In genomic region chrX:72942272-72942671, GRCh38 we compare ENCODE assay signal across 13 cellular contexts. TPM values are rescaled to one million over a fixed set of nuclear protein-coding genes. Genes with fewer than 3 reads are reported as not detected.
DNase-seq lines count a peak whose midpoint lies in the region; ATAC-seq, FAIRE-seq and TF ChIP-seq lines count a peak whose summit lies in the region.
"Not testable (repeated sequence)": the region's sequence is repeated elsewhere in the genome, so short reads cannot be mapped to it uniquely, and the experiment has no call there.
"Had no signal": no experiment of that assay in that cellular context is flagged by ENCODE, and none has a peak within 500 bp of the region (broad histone marks: within the 10 kb centered on the region; RNA-seq: fewer than 3 reads in every experiment).

No MANE protein-coding gene starts in this region.

- not testable (repeated sequence) for H2AK5ac ChIP-seq in H1 (ENCODE audit: low read depth, low read length)

- H2AFZ ChIP-seq in GM23338; H1 (ENCODE audit: low read length): not testable (repeated sequence)

- H3K9me2 ChIP-seq in GM23338 (ENCODE audit: insufficient read depth) = not testable (repeated sequence)

- no CpG with 5 or more reads among the region's 6 CpGs for WGBS in H1 (ENCODE audit: extremely low coverage in 1 of 2, insufficient coverage in 1 of 2, insufficient read length in 1 of 2, insufficient replicate concordance in 2 of 2, low coverage in 1 of 2, low lambda C conversion rate in 2 of 2, missing lambda C conversion rate in 1 of 2), 2 experiments

- H3K27me3 ChIP-seq in GM23338 (ENCODE audit: insufficient read depth); H1 (replicated peaks in 1 of 4; ENCODE audit: control insufficient read depth in 3 of 4, extremely low read depth in 1 of 4, insufficient read depth in 3 of 4, low read length in 3 of 4); foreskin keratinocyte; upper lobe of right lung: not testable (repeated sequence)

- H4K5ac ChIP-seq in H1 (ENCODE audit: insufficient read length, low read depth, low read length) = not testable (repeated sequence)

- not testable (repeated sequence) for TF ChIP-seq CTCF in D721Med (IDR thresholded peaks at IDR 0.05; ENCODE audit: insufficient read depth, missing control alignments); GM23338 (conservative IDR thresholded peaks at IDR 0.05; ENCODE audit: low read depth in 2 of 2); H1 (IDR thresholded peaks at IDR 0.05; ENCODE audit: control extremely low read depth in 1 of 3, insufficient read depth in 1 of 3, low read depth in 1 of 3, low read length in 3 of 3); foreskin keratinocyte (conservative IDR thresholded peaks at IDR 0.05); mucosa of descending colon (IDR thresholded peaks at IDR 0.05); upper lobe of right lung (IDR thresholded peaks at IDR 0.05)

- H2BK15ac ChIP-seq in H1 (ENCODE audit: low read length) = not testable (repeated sequence)

- not testable (repeated sequence) for TF ChIP-seq RAD21 in H1 (IDR thresholded peaks at IDR 0.05 in 1 of 2, conservative IDR thresholded peaks at IDR 0.05 in 1 of 2; ENCODE audit: low read depth in 2 of 2, low read length in 2 of 2)

- H4K91ac ChIP-seq in H1 (replicated peaks; ENCODE audit: insufficient read length, low read length) = not testable (repeated sequence)

- H2BK20ac ChIP-seq in H1 (ENCODE audit: low read length) = not testable (repeated sequence)

- H3K27ac ChIP-seq in GM23338 (ENCODE audit: low read depth); H1 (ENCODE audit: low read depth, low read length); foreskin keratinocyte; upper lobe of right lung: not testable (repeated sequence)

- not testable (repeated sequence) for H3K18ac ChIP-seq in H1 (ENCODE audit: extremely low read depth, low read length)

- H3K9me3 ChIP-seq in H1 (ENCODE audit: insufficient read depth in 2 of 2, low read depth in 1 of 2, low read length in 1 of 2); mucosa of descending colon; upper lobe of right lung: not testable (repeated sequence)

- H3K4me2 ChIP-seq in GM23338; H1 (ENCODE audit: insufficient read depth in 1 of 2, low read depth in 2 of 2, low read length in 2 of 2): not testable (repeated sequence)

- not testable (repeated sequence) for H3K79me1 ChIP-seq in H1 (ENCODE audit: low read depth, low read length)

- TF ChIP-seq POLR2A in H1 (IDR thresholded peaks at IDR 0.05; ENCODE audit: control extremely low read depth in 1 of 2, low read depth in 2 of 2, low read length in 2 of 2) = not testable (repeated sequence)

- H3K9ac ChIP-seq in H1 (replicated peaks in 1 of 4; ENCODE audit: extremely low read depth in 1 of 4, low read depth in 3 of 4, low read length in 3 of 4) = not testable (repeated sequence)

- not testable (repeated sequence) for H3K9me3 Mint-ChIP-seq in GM23338

- not testable (repeated sequence) for H3K23me2 ChIP-seq in H1 (ENCODE audit: low read depth, low read length)

- not testable (repeated sequence) for H3K4me1 ChIP-seq in GM23338 (ENCODE audit: insufficient read depth); H1 (replicated peaks in 1 of 4; ENCODE audit: control insufficient read depth in 3 of 4, insufficient read depth in 4 of 4, low read length in 3 of 4); foreskin keratinocyte; mucosa of descending colon (ENCODE audit: low read depth); upper lobe of right lung

- not testable (repeated sequence) for H3F3A ChIP-seq in GM23338 (replicated peaks; ENCODE audit: low read depth)

- not testable (repeated sequence) for H3K27ac Mint-ChIP-seq in GM23338

- not testable (repeated sequence) for H3K36me3 ChIP-seq in GM23338 (ENCODE audit: insufficient read depth); H1 (ENCODE audit: control insufficient read depth in 2 of 4, insufficient read depth in 4 of 4, low read length in 3 of 4); mucosa of descending colon (ENCODE audit: low read depth); upper lobe of right lung

- intact Hi-C loops in mucosa of descending colon (cut with DNase I, micrococcal nuclease); upper lobe of right lung (cut with DNase I): not testable (repeated sequence)

- ATAC-seq in GM23338 = peak; percentile 20
- ATAC-seq in SK-N-SH treated with all-trans-retinoic acid at 6 μM for 48 hours = peak; percentile 48; the same call in 2 of the 3 replicates
- ATAC-seq in foreskin keratinocyte = peak; percentile 36
- ATAC-seq in mucosa of descending colon = peak; percentile 29
- peak; percentile 30 for ATAC-seq in upper lobe of right lung

- H3K36me3 Mint-ChIP-seq in GM23338 (ENCODE audit: low read depth) = not testable (repeated sequence)

- not testable (repeated sequence) for H3K4me1 Mint-ChIP-seq in GM23338

- not testable (repeated sequence) for H2BK12ac ChIP-seq in H1 (ENCODE audit: low read depth, low read length)

- not testable (repeated sequence) for H3K27me3 Mint-ChIP-seq in GM23338 (ENCODE audit: insufficient read depth, low read depth, poor library complexity)

- not testable (repeated sequence) for H2BK120ac ChIP-seq in H1 (replicated peaks; ENCODE audit: low read depth, low read length)

- not testable (repeated sequence) for H4K8ac ChIP-seq in H1 (ENCODE audit: extremely low read depth, insufficient read depth, low read length)

- H3K23ac ChIP-seq in H1 (ENCODE audit: insufficient read length) = not testable (repeated sequence)

- not testable (repeated sequence) for H3K4ac ChIP-seq in H1 (replicated peaks; ENCODE audit: insufficient read length, low read depth, low read length)

- H4K20me1 ChIP-seq in GM23338 (replicated peaks; ENCODE audit: insufficient read depth); H1 (replicated peaks in 1 of 2; ENCODE audit: control insufficient read depth in 1 of 2, insufficient read depth in 2 of 2, low read length in 2 of 2): not testable (repeated sequence)

- not testable (repeated sequence) for H3K14ac ChIP-seq in H1 (ENCODE audit: insufficient read length)

- POLR2A ChIA-PET in H1 (lab: Charles Lee; ENCODE audit: partially characterized antibody) = not testable (repeated sequence)

- CTCF ChIA-PET in H1 (lab: Charles Lee; ENCODE audit: partially characterized antibody) = not testable (repeated sequence)

- not testable (repeated sequence) for H3K4me3 ChIP-seq in GM23338; H1 (ENCODE audit: extremely low read depth in 1 of 4, insufficient read depth in 2 of 4, low read depth in 3 of 4, low read length in 4 of 4); mucosa of descending colon; upper lobe of right lung

- not testable (repeated sequence) for H2BK5ac ChIP-seq in H1 (ENCODE audit: low read depth, low read length)

- not testable (repeated sequence) for H3K56ac ChIP-seq in H1 (replicated peaks; ENCODE audit: insufficient read length, low read depth, low read length)

- not testable (repeated sequence) for H3K79me2 ChIP-seq in GM23338 (replicated peaks; ENCODE audit: insufficient read depth); H1 (ENCODE audit: control insufficient read depth in 1 of 2, insufficient read depth in 2 of 2, low read length in 2 of 2)

- FAIRE-seq in D721Med (lab: Jason Lieb, UNC) (peak; percentile 56), H1 (lab: Jason Lieb, UNC) (peak; percentile 93)

- DNase-seq in D721Med (ENCODE audit: insufficient read length, low spot score); GM23338 (ENCODE audit: low spot score); H1 (ENCODE audit: low read depth in 1 of 2, low spot score in 2 of 2); foreskin keratinocyte; mucosa of descending colon; upper lobe of right lung: not testable (repeated sequence)

- H3K4me3 Mint-ChIP-seq in GM23338 = not testable (repeated sequence)

- TF ChIP-seq EP300 in H1 (IDR thresholded peaks at IDR 0.05; ENCODE audit: borderline replicate concordance in 1 of 2, low read depth in 2 of 2, low read length in 2 of 2) = not testable (repeated sequence)

RNA-seq across cellular contexts. Expression of gene DMRTC1, which starts 1.4 kb away (rescaled TPM):
- not detected in 2 replicates for total RNA-seq in GM23338 (2014; rRNA removed; shearing (Covaris generic))
- not detected in 2 replicates for polyA plus RNA-seq in GM23338 (2016; fragmentation: Nextera tagmentation; extraction: Ambion mirVana)
- total RNA-seq in H1 (2021; fragmentation: NEBNext Ultra II Directional; extraction: Animal tissue kit (Norgen Biotek cat#: 25700)) = not detected in 2 replicates
- not detected in 2 replicates for polyA plus RNA-seq in H1 (2011; rRNA removed)
- not detected for polyA plus RNA-seq in H1 (2011; cell fraction: cytosol; rRNA removed)
- not detected for polyA plus RNA-seq in H1 (2011; cell fraction: nucleus; rRNA removed)
- polyA plus RNA-seq in H1 (2012, experiment 1 of 2) = 0.13 TPM in 1 of 4 replicates, not detected in the others
- polyA plus RNA-seq in H1 (2012, experiment 2 of 2) = not detected
- not detected for polyA plus RNA-seq in H1 (2013, experiment 1 of 2)
- not detected for polyA plus RNA-seq in H1 (2013, experiment 2 of 2)
- polyA minus RNA-seq in H1 (2011; rRNA and poly(A)+ RNA removed) = not detected in 2 replicates
- polyA minus RNA-seq in H1 (2011; cell fraction: cytosol; rRNA and poly(A)+ RNA removed) = not detected
- not detected for polyA minus RNA-seq in H1 (2011; cell fraction: nucleus; rRNA and poly(A)+ RNA removed)
- total RNA-seq in foreskin keratinocyte = not detected in 2 replicates
- not detected in 2 replicates for polyA plus RNA-seq in foreskin keratinocyte
- not detected for total RNA-seq in mucosa of descending colon
- 0.61 TPM for total RNA-seq in upper lobe of right lung
- total RNA-seq: A673, Calu3, GM12878, H7 had no signal
- polyA plus RNA-seq: BJ had no signal

RNA-seq across cellular contexts. Expression of gene FAM236A, which starts 4.3 kb away (rescaled TPM):
- not detected in 2 replicates for total RNA-seq in GM23338 (2014; rRNA removed; shearing (Covaris generic))
- not detected in 2 replicates for polyA plus RNA-seq in GM23338 (2016; fragmentation: Nextera tagmentation; extraction: Ambion mirVana)
- not detected in 2 replicates for total RNA-seq in H1 (2021; fragmentation: NEBNext Ultra II Directional; extraction: Animal tissue kit (Norgen Biotek cat#: 25700))
- polyA plus RNA-seq in H1 (2011; rRNA removed) = not detected in 2 replicates
- not detected for polyA plus RNA-seq in H1 (2011; cell fraction: cytosol; rRNA removed)
- polyA plus RNA-seq in H1 (2011; cell fraction: nucleus; rRNA removed) = not detected
- polyA plus RNA-seq in H1 (2012, experiment 1 of 2) = not detected in 4 replicates
- polyA plus RNA-seq in H1 (2012, experiment 2 of 2) = not detected
- not detected for polyA plus RNA-seq in H1 (2013, experiment 1 of 2)
- not detected for polyA plus RNA-seq in H1 (2013, experiment 2 of 2)
- polyA minus RNA-seq in H1 (2011; rRNA and poly(A)+ RNA removed) = not detected in 2 replicates
- not detected for polyA minus RNA-seq in H1 (2011; cell fraction: cytosol; rRNA and poly(A)+ RNA removed)
- polyA minus RNA-seq in H1 (2011; cell fraction: nucleus; rRNA and poly(A)+ RNA removed) = not detected
- not detected in 2 replicates for total RNA-seq in foreskin keratinocyte
- polyA plus RNA-seq in foreskin keratinocyte = not detected in 2 replicates
- not detected for total RNA-seq in mucosa of descending colon
- total RNA-seq in upper lobe of right lung = not detected
- total RNA-seq: A673; Calu3; CD4-positive, alpha-beta memory T cell; GM12878; H7 had no signal
- polyA plus RNA-seq: BJ; CD4-positive, alpha-beta memory T cell; GM12878 had no signal

RNA-seq across cellular contexts. Expression of gene FAM236C, which starts 29.9 kb away (rescaled TPM):
- total RNA-seq in GM23338 (2014; rRNA removed; shearing (Covaris generic)) = not detected in 2 replicates
- polyA plus RNA-seq in GM23338 (2016; fragmentation: Nextera tagmentation; extraction: Ambion mirVana) = not detected in 2 replicates
- not detected in 2 replicates for total RNA-seq in H1 (2021; fragmentation: NEBNext Ultra II Directional; extraction: Animal tissue kit (Norgen Biotek cat#: 25700))
- not detected in 2 replicates for polyA plus RNA-seq in H1 (2011; rRNA removed)
- not detected for polyA plus RNA-seq in H1 (2011; cell fraction: cytosol; rRNA removed)
- not detected for polyA plus RNA-seq in H1 (2011; cell fraction: nucleus; rRNA removed)
- not detected in 4 replicates for polyA plus RNA-seq in H1 (2012, experiment 1 of 2)
- not detected for polyA plus RNA-seq in H1 (2012, experiment 2 of 2)
- polyA plus RNA-seq in H1 (2013, experiment 1 of 2) = not detected
- polyA plus RNA-seq in H1 (2013, experiment 2 of 2) = not detected
- polyA minus RNA-seq in H1 (2011; rRNA and poly(A)+ RNA removed) = not detected in 2 replicates
- not detected for polyA minus RNA-seq in H1 (2011; cell fraction: cytosol; rRNA and poly(A)+ RNA removed)
- not detected for polyA minus RNA-seq in H1 (2011; cell fraction: nucleus; rRNA and poly(A)+ RNA removed)
- not detected in 2 replicates for total RNA-seq in foreskin keratinocyte
- not detected in 2 replicates for polyA plus RNA-seq in foreskin keratinocyte
- not detected for total RNA-seq in mucosa of descending colon
- total RNA-seq in upper lobe of right lung = not detected
- total RNA-seq: A673; Calu3; CD4-positive, alpha-beta memory T cell; GM12878; H7 had no signal
- polyA plus RNA-seq: BJ; CD4-positive, alpha-beta memory T cell; GM12878 had no signal
